ENCODE assay signal across 8 cellular contexts in the genomic region with DNA sequence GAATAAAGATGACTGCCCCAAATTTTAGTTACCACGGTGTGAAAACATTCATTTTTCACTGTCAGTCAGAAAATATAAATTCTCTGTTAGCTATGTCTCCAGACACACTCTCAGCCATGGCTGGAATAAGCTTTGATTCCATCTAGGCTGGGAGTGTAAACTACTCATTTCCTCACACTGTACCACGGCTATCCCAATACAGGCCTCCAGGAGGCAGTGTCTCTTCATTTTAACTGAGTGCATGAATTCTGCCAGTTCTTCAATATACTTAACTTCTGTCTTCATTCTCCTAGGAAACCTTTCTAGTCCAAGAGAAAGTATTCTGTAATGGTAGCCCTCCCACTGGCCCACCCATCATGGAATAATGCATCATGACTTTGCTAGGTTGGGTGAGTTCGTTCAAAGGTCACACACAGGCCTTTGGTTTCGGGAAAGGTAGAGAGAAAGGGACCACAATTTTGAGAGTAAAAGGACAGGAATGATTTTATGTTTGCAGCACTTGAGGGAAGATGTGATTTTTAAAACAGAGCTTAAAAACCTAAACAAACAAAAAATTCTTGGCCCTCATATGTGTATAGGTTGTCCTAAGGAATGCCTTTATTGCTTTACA.
DNase-seq lines count a peak whose midpoint lies in the region; ATAC-seq and TF ChIP-seq lines count a peak whose summit lies in the region.

No MANE protein-coding gene starts in this region.

- no peaks in the 10 kb centered on the region for H3K36me3 Mint-ChIP-seq in activated CD4-positive, alpha-beta T cell treated with anti-CD3 and anti-CD28 coated beads for 36 hours (ENCODE audit: low read depth)

- 20 to 48% methylated on average over 1 to 4 of the region's 4 CpGs for WGBS in transverse colon (ENCODE audit: low coverage in 1 of 2), 2 donors

- H3K27ac ChIP-seq in RWPE1 = no peak overlapping the region
- H3K27ac ChIP-seq in lower lobe of right lung = no peak overlapping the region
- no peak overlapping the region for H3K27ac ChIP-seq in transverse colon

- H3K27ac Mint-ChIP-seq in activated CD4-positive, alpha-beta T cell treated with anti-CD3 and anti-CD28 coated beads for 36 hours = no peak overlapping the region

- H3K4me1 ChIP-seq in lower lobe of right lung = peaks cover 7% of the 10 kb centered on the region
- H3K4me1 ChIP-seq in transverse colon = no peaks in the 10 kb centered on the region

- no peaks in the 10 kb centered on the region for H3K4me1 Mint-ChIP-seq in activated CD4-positive, alpha-beta T cell treated with anti-CD3 and anti-CD28 coated beads for 36 hours

- no peak for TF ChIP-seq POLR2A in transverse colon (IDR thresholded peaks at IDR 0.05)

- DNase-seq in activated CD4-positive, alpha-beta T cell treated with anti-CD3 and anti-CD28 coated beads for 36 hours = peak; percentile 61
- no peak for DNase-seq in activated CD4-positive, alpha-beta T cell treated with anti-CD3 and anti-CD28 coated beads for 1 hour
- DNase-seq in RWPE1 (ENCODE audit: low spot score) (peak; percentile 3), dermis blood vessel endothelial cell (peak; percentile 82), lower lobe of right lung (no peak), transverse colon (peak; percentile 79)

- H3K27me3 ChIP-seq in lower lobe of right lung (ENCODE audit: low read depth) (no peaks in the 10 kb centered on the region), transverse colon (no peaks in the 10 kb centered on the region)

- H3K9me3 Mint-ChIP-seq in activated CD4-positive, alpha-beta T cell treated with anti-CD3 and anti-CD28 coated beads for 36 hours (ENCODE audit: low read depth) = no peaks in the 10 kb centered on the region

- in situ Hi-C loops in transverse colon (cut with MboI; ENCODE audit: low pct_ligation_motif_present in 1 of 4, low pct_unique_long_range_greater_than_20kb in 1 of 4, low sequenced_read_pairs in 3 of 4) = loop anchor here (5.0 to 25.0 kb wide), 4 partner anchors 145 to 293 kb away; no protein-coding TSS in a partner anchor

- H3K36me3 ChIP-seq in lower lobe of right lung (no peaks in the 10 kb centered on the region), transverse colon (no peaks in the 10 kb centered on the region)

- H3K9me3 ChIP-seq in lower lobe of right lung = no peaks in the 10 kb centered on the region
- no peaks in the 10 kb centered on the region for H3K9me3 ChIP-seq in transverse colon

- CTCF ChIA-PET in activated CD4-positive, alpha-beta T cell treated with anti-CD3 and anti-CD28 coated beads for 36 hours (lab: Charles Lee) = interaction anchor here (0.5 to 2.5 kb wide), 9 partner anchors 9 to 294 kb away, joined by 3 to 10 read pairs (median 7); no protein-coding TSS in a partner anchor
- CTCF ChIA-PET in RWPE1 (lab: Yijun Ruan, JAX) = no interaction called here

- intact Hi-C loops in activated CD4-positive, alpha-beta T cell treated with anti-CD3 and anti-CD28 coated beads for 36 hours (cut with DNase I, micrococcal nuclease) = loop anchor here (1.0 to 10.0 kb wide), 4 partner anchors 145 to 817 kb away; no protein-coding TSS in a partner anchor
- intact Hi-C loops in lower lobe of right lung (cut with DNase I) (loop anchor here (5.0 kb wide), 1 partner anchor 145 kb away; no protein-coding TSS in a partner anchor), transverse colon (cut with DNase I; ENCODE audit: low total_unique reads) (no loop called here)

- TF ChIP-seq CTCF in RWPE1 (conservative IDR thresholded peaks at IDR 0.05; ENCODE audit: low read depth) = 0 out of 2 replicates have a peak, but pooled peaks have one; percentile 8
- peak; percentile 80 for TF ChIP-seq CTCF in lower lobe of right lung (IDR thresholded peaks at IDR 0.05)
- peak; percentile 69 to 87 (median 75) for TF ChIP-seq CTCF in transverse colon (IDR thresholded peaks at IDR 0.05)

- H3K27me3 Mint-ChIP-seq in activated CD4-positive, alpha-beta T cell treated with anti-CD3 and anti-CD28 coated beads for 36 hours = no peaks in the 10 kb centered on the region

- no peak overlapping the region for H3K4me3 Mint-ChIP-seq in activated CD4-positive, alpha-beta T cell treated with anti-CD3 and anti-CD28 coated beads for 36 hours

- POLR2A ChIA-PET in activated CD4-positive, alpha-beta T cell treated with anti-CD3 and anti-CD28 coated beads for 36 hours (lab: Charles Lee) = no interaction called here
- POLR2A ChIA-PET in RWPE1 (lab: Yijun Ruan, JAX; ENCODE audit: low non-redundant PET) = no interaction called here

- ATAC-seq in activated CD4-positive, alpha-beta T cell treated with anti-CD3 and anti-CD28 coated beads for 36 hours = peak; percentile 51
- ATAC-seq in GM21390 (IDR thresholded peaks at IDR 0.05; ENCODE audit: unreplicated experiment) = peak; percentile 96
- peak; percentile 45 for ATAC-seq in HG03575 (IDR thresholded peaks at IDR 0.05; ENCODE audit: extremely low read depth, insufficient number of reproducible peaks, low FRiP score, unreplicated experiment)
- peak; percentile 86 to 89 for ATAC-seq in lower lobe of right lung

- H3K4me3 ChIP-seq in lower lobe of right lung = no peak overlapping the region
- no peak overlapping the region for H3K4me3 ChIP-seq in transverse colon

- TF ChIP-seq EP300 in transverse colon (IDR thresholded peaks at IDR 0.05; ENCODE audit: low read depth) = no peak

Comparison
In these comparisons a context has a peak if more than half of its experiments do, and no peak if none do; other contexts are left out.
1. DNase-seq: peak in activated CD4-positive, alpha-beta T cell treated with anti-CD3 and anti-CD28 coated beads for 36 hours (single experiment), RWPE1 (single experiment), dermis blood vessel endothelial cell (single experiment) and transverse colon (single experiment); none in activated CD4-positive, alpha-beta T cell treated with anti-CD3 and anti-CD28 coated beads for 1 hour (single experiment) and lower lobe of right lung (single experiment).
2. ATAC-seq: peak in every context shown above with its lines; median percentile 96 in GM21390; 88 in lower lobe of right lung; 51 in activated CD4-positive, alpha-beta T cell treated with anti-CD3 and anti-CD28 coated beads for 36 hours; 45 in HG03575.
3. CTCF ChIP-seq: peak in every context shown above with its lines; median percentile 80 in lower lobe of right lung; 75 in transverse colon; 8 in RWPE1.